In genomic region chr21:15520811-15521643, GRCh38 we compare ENCODE assay signal across 9 cellular contexts.
DNase-seq lines count a peak whose midpoint lies in the region; ATAC-seq and TF ChIP-seq lines count a peak whose summit lies in the region.
"Had no signal": no experiment of that assay in that cellular context is flagged by ENCODE, and none has a peak within 500 bp of the region (broad histone marks: within the 10 kb centered on the region; RNA-seq: fewer than 3 reads in every experiment).

No MANE protein-coding gene starts in this region.

- TF ChIP-seq CTCF in fibroblast of lung (conservative IDR thresholded peaks at IDR 0.05 in 1 of 2, IDR thresholded peaks at IDR 0.05 in 1 of 2; ENCODE audit: low read depth in 1 of 2, low read length in 2 of 2): peak; percentile 12 to 29

- no peak overlapping the region for H4K91ac ChIP-seq in trophoblast cell (ENCODE audit: low read depth, low read length)

- no peaks in the 10 kb centered on the region for H3K27me3 ChIP-seq in NT2/D1 (ENCODE audit: insufficient read depth, insufficient read length)
- no peaks in the 10 kb centered on the region for H3K27me3 ChIP-seq in fibroblast of lung (ENCODE audit: control insufficient read depth, insufficient read depth, low read length)
- no peaks in the 10 kb centered on the region for H3K27me3 ChIP-seq in trophoblast cell (ENCODE audit: insufficient read depth, low read length)

- H3K9me3 ChIP-seq in NT2/D1 (ENCODE audit: insufficient read depth, low read length) (peaks cover 23% of the 10 kb centered on the region; the same call in 1 of the 2 replicates), fibroblast of lung (ENCODE audit: control insufficient read depth, insufficient read depth, low read depth, low read length) (no peaks in the 10 kb centered on the region), trophoblast cell (ENCODE audit: insufficient read depth, low read depth, low read length) (peaks cover 2% of the 10 kb centered on the region)

- no peaks in the 10 kb centered on the region for H3K79me1 ChIP-seq in trophoblast cell (ENCODE audit: low read length)

- no peak overlapping the region for H3K4ac ChIP-seq in trophoblast cell (ENCODE audit: low read depth, low read length)

- no CpG with 5 or more reads among the region's 4 CpGs for WGBS in trophoblast cell (ENCODE audit: extremely low coverage, insufficient coverage, insufficient read length)

- no peak overlapping the region for H3K18ac ChIP-seq in trophoblast cell (ENCODE audit: low read length)

- H4K8ac ChIP-seq in trophoblast cell (ENCODE audit: low read depth, low read length): no peak overlapping the region

- H2BK120ac ChIP-seq in trophoblast cell (ENCODE audit: insufficient read depth, low read length, poor library complexity): no peak overlapping the region

- no peak overlapping the region for H2AK5ac ChIP-seq in trophoblast cell (ENCODE audit: low read length)

- H4K12ac ChIP-seq in trophoblast cell (ENCODE audit: low read depth, low read length): no peak overlapping the region

- H3K9ac ChIP-seq in NT2/D1 (ENCODE audit: insufficient read length, low read depth) (no peak overlapping the region), fibroblast of lung (ENCODE audit: insufficient read depth, low read length) (no peak overlapping the region), trophoblast cell (ENCODE audit: low read length) (no peak overlapping the region)

- H2BK12ac ChIP-seq in trophoblast cell (ENCODE audit: low read length): no peak overlapping the region

- H3K4me3 ChIP-seq in NT2/D1 (ENCODE audit: insufficient read length, low read depth) (no peak overlapping the region), fibroblast of lung (replicated peaks in 1 of 4; ENCODE audit: control extremely low read depth in 1 of 4, insufficient read depth in 1 of 4, low read depth in 3 of 4, low read length in 4 of 4) (no peak overlapping the region), trophoblast cell (ENCODE audit: low read depth, low read length) (peak overlapping the region; percentile 8)

- DNase-seq in GM04504 (ENCODE audit: low read depth): peak; percentile 3
- peak; percentile 13 for DNase-seq in NT2/D1 (ENCODE audit: low read depth, low spot score)
- no peak for DNase-seq in fibroblast of lung (ENCODE audit: low read depth in 2 of 2)
- no peak for DNase-seq in trophoblast cell
- no peak for DNase-seq in foreskin melanocyte
- no peak for DNase-seq in cerebellar cortex (ENCODE audit: low spot score)
- DNase-seq: activated CD8-positive, alpha-beta memory T cell treated with anti-CD3 and anti-CD28 coated beads, Interleukin-2, amount 50 U/mL, for 48 hours; NCI-H1930 had no signal

- H4K20me1 ChIP-seq in fibroblast of lung (ENCODE audit: control insufficient read depth, extremely low read depth, insufficient read depth, low read length): no peaks in the 10 kb centered on the region

- H3K36me3 ChIP-seq in NT2/D1 (ENCODE audit: insufficient read depth, insufficient read length, low read length) (no peaks in the 10 kb centered on the region), fibroblast of lung (ENCODE audit: control insufficient read depth, insufficient read depth, low read length) (no peaks in the 10 kb centered on the region), trophoblast cell (ENCODE audit: control insufficient read depth in 1 of 2, insufficient read depth in 2 of 2, low read length in 2 of 2) (no peaks in the 10 kb centered on the region)

- ATAC-seq in GM21737 (IDR thresholded peaks at IDR 0.05; ENCODE audit: unreplicated experiment): no peak

- H2AFZ ChIP-seq in fibroblast of lung (ENCODE audit: low read length) (no peak overlapping the region), trophoblast cell (ENCODE audit: insufficient read depth, low read length, poor library complexity) (no peak overlapping the region)

- H3K79me2 ChIP-seq in fibroblast of lung (ENCODE audit: control insufficient read depth, insufficient read depth, low read length) (no peaks in the 10 kb centered on the region), trophoblast cell (ENCODE audit: control insufficient read depth, insufficient read depth, low read length, poor library complexity) (no peaks in the 10 kb centered on the region)

- H3K4me1 ChIP-seq in NT2/D1 (ENCODE audit: insufficient read depth, insufficient read length) (no peaks in the 10 kb centered on the region), fibroblast of lung (ENCODE audit: control insufficient read depth, extremely low read depth, insufficient read depth, low read length) (no peaks in the 10 kb centered on the region), trophoblast cell (ENCODE audit: control insufficient read depth in 1 of 2, insufficient read depth in 2 of 2, low read length in 2 of 2) (no peaks in the 10 kb centered on the region)

- H3K14ac ChIP-seq in trophoblast cell (ENCODE audit: low read length): no peak overlapping the region

- no peak overlapping the region for H2BK5ac ChIP-seq in trophoblast cell (ENCODE audit: low read depth, low read length, poor library complexity)

- H3K27ac ChIP-seq in fibroblast of lung (ENCODE audit: insufficient read depth, low read length) (no peak overlapping the region), trophoblast cell (ENCODE audit: low read depth, low read length) (no peak overlapping the region)

- H3K4me2 ChIP-seq in fibroblast of lung (ENCODE audit: extremely low read depth, insufficient read depth, low read length) (no peak overlapping the region), trophoblast cell (ENCODE audit: low read length) (no peak overlapping the region)

- no peak overlapping the region for H3K23ac ChIP-seq in trophoblast cell (ENCODE audit: low read length)

Comparison
In these comparisons a context has a peak if more than half of its experiments do, and no peak if none do; other contexts are left out.
1. DNase-seq: peak in GM04504 (single experiment) and NT2/D1 (single experiment); none in fibroblast of lung (0 of 2), trophoblast cell (0 of 2), foreskin melanocyte (single experiment) and cerebellar cortex (single experiment).